ENCODE assay signal across 8 cellular contexts in genomic region chr9:132944294-132945185, GRCh38. TPM values are rescaled to one million over a fixed set of nuclear protein-coding genes. Genes with fewer than 3 reads are reported as not detected.
DNase-seq lines count a peak whose midpoint lies in the region; ATAC-seq and TF ChIP-seq lines count a peak whose summit lies in the region.

TSC1 (minus strand) TSS chr9:132944616; CDS start chr9:132928872, 15,744 bp downstream.

- peak within 1 kb of the TSS; percentile 85 for H3K27ac ChIP-seq in SU-DHL-6 (ENCODE audit: low read depth, low read length)
- peak within 1 kb of the TSS; percentile 99 for H3K27ac ChIP-seq in ovary
- peak within 1 kb of the TSS; percentile 98 for H3K27ac ChIP-seq in thymus (ENCODE audit: low read depth)

- intact Hi-C loops in Right ventricle myocardium inferior (cut with DNase I): no loop called here
- intact Hi-C loops in ovary (cut with DNase I): no loop called here

- H3K27me3 ChIP-seq in SU-DHL-6 (ENCODE audit: low read length) (no peaks in the 10 kb centered on the region), ovary (no peaks in the 10 kb centered on the region), thymus (ENCODE audit: control insufficient read depth, insufficient read depth) (no peaks in the 10 kb centered on the region)

- peak within 1 kb of the TSS; percentile 100 for H3K27ac Mint-ChIP-seq in activated naive CD8-positive, alpha-beta T cell treated with anti-CD3 and anti-CD28 coated beads, Interleukin-2, amount 10 ng/mL, durations not matched to agents 7 days and 5 days

- peaks cover 6% of the 10 kb centered on the region; the same call in 1 of the 2 replicates for H3F3A ChIP-seq in SU-DHL-6 (ENCODE audit: insufficient read depth)

- H3K4me1 Mint-ChIP-seq in activated naive CD8-positive, alpha-beta T cell treated with anti-CD3 and anti-CD28 coated beads, Interleukin-2, amount 10 ng/mL, durations not matched to agents 7 days and 5 days: peaks cover 22% of the 10 kb centered on the region

- H3K36me3 ChIP-seq in SU-DHL-6 (ENCODE audit: low read length) (no peaks in the 10 kb centered on the region), ovary (no peaks in the 10 kb centered on the region), thymus (ENCODE audit: control insufficient read depth, insufficient read depth) (no peaks in the 10 kb centered on the region)

- peak within 1 kb of the TSS; percentile 95 for H2AFZ ChIP-seq in SU-DHL-6 (ENCODE audit: low read depth, low read length, severe bottlenecking)

- H3K4me1 ChIP-seq in ovary (ENCODE audit: insufficient read depth): peaks cover 3% of the 10 kb centered on the region
- peaks cover 13% of the 10 kb centered on the region for H3K4me1 ChIP-seq in thymus (ENCODE audit: control insufficient read depth, insufficient read depth, low read length)

- no peaks in the 10 kb centered on the region for H3K9me2 ChIP-seq in SU-DHL-6 (replicated peaks; ENCODE audit: insufficient read depth, low read length)

- H3K9ac ChIP-seq in SU-DHL-6 (ENCODE audit: low read length): peak within 1 kb of the TSS; percentile 83

- ATAC-seq in HG02623 (IDR thresholded peaks at IDR 0.05; ENCODE audit: unreplicated experiment): peak; percentile 61
- peak; percentile 87 for ATAC-seq in activated naive CD8-positive, alpha-beta T cell treated with anti-CD3 and anti-CD28 coated beads, Interleukin-2, amount 10 ng/mL, durations not matched to agents 7 days and 5 days (ENCODE audit: low read depth)
- peak; percentile 94 for ATAC-seq in Right ventricle myocardium inferior

- no peaks in the 10 kb centered on the region for H3K9me3 Mint-ChIP-seq in activated naive CD8-positive, alpha-beta T cell treated with anti-CD3 and anti-CD28 coated beads, Interleukin-2, amount 10 ng/mL, durations not matched to agents 7 days and 5 days

- H3K9me3 ChIP-seq in SU-DHL-6 (ENCODE audit: insufficient read depth, low read length) (no peaks in the 10 kb centered on the region), ovary (no peaks in the 10 kb centered on the region), thymus (ENCODE audit: control insufficient read depth) (no peaks in the 10 kb centered on the region)

- POLR2A ChIA-PET in activated naive CD8-positive, alpha-beta T cell treated with anti-CD3 and anti-CD28 coated beads, Interleukin-2, amount 10 ng/mL, durations not matched to agents 7 days and 5 days (lab: Charles Lee): interaction anchor here (0.5 to 2.1 kb wide), 14 partner anchors 11 to 1496 kb away, joined by 3 to 15 read pairs (median 3); partner anchors contain the start of genes DDX31, GTF3C4, GTF3C5 and SPACA9

- peak; percentile 58 for TF ChIP-seq POLR2A in ovary (IDR thresholded peaks at IDR 0.05)

- peak; percentile 83 for DNase-seq in GF-D8 (lab: John Stamatoyannopoulos, UW)
- DNase-seq in NCI-H128 (lab: John Stamatoyannopoulos, UW; ENCODE audit: unreplicated experiment): peak; percentile 92
- peak; percentile 98 for DNase-seq in activated naive CD8-positive, alpha-beta T cell treated with anti-CD3 and anti-CD28 coated beads, Interleukin-2, amount 10 ng/mL, durations not matched to agents 7 days and 5 days
- peak; percentile 98 for DNase-seq in Right ventricle myocardium inferior (ENCODE audit: missing footprints)
- peak; percentile 97 to 99 (median 99) for DNase-seq in ovary

- peak; percentile 83 for TF ChIP-seq EP300 in ovary (IDR thresholded peaks at IDR 0.05)

- WGBS in ovary, 3 donors: 0% methylated on average over 72 of the region's 72 CpGs
- under 1% methylated on average over 72 of the region's 72 CpGs for WGBS in thymus

- H4K20me1 ChIP-seq in SU-DHL-6 (ENCODE audit: low read depth, low read length): no peaks in the 10 kb centered on the region

- TF ChIP-seq CTCF in SU-DHL-6 (IDR thresholded peaks at IDR 0.05; ENCODE audit: insufficient read depth, low read length, poor library complexity, severe bottlenecking) (no peak), ovary (IDR thresholded peaks at IDR 0.05) (no peak)

- H3K36me3 Mint-ChIP-seq in activated naive CD8-positive, alpha-beta T cell treated with anti-CD3 and anti-CD28 coated beads, Interleukin-2, amount 10 ng/mL, durations not matched to agents 7 days and 5 days: no peaks in the 10 kb centered on the region

- no peaks in the 10 kb centered on the region for H3K27me3 Mint-ChIP-seq in activated naive CD8-positive, alpha-beta T cell treated with anti-CD3 and anti-CD28 coated beads, Interleukin-2, amount 10 ng/mL, durations not matched to agents 7 days and 5 days

- peak within 1 kb of the TSS; percentile 88 for H3K4me2 ChIP-seq in SU-DHL-6 (ENCODE audit: low read depth, low read length, poor library complexity, severe bottlenecking)

- peaks cover 18% of the 10 kb centered on the region for H3K79me2 ChIP-seq in SU-DHL-6 (ENCODE audit: insufficient read depth, low read length)

- peak within 1 kb of the TSS; percentile 92 for H3K4me3 ChIP-seq in SU-DHL-6 (ENCODE audit: insufficient read depth, low read length, poor library complexity, severe bottlenecking)
- peak within 1 kb of the TSS; percentile 98 for H3K4me3 ChIP-seq in ovary
- H3K4me3 ChIP-seq in thymus (ENCODE audit: low read length): peak within 1 kb of the TSS; percentile 96

- peak within 1 kb of the TSS; percentile 89 for H3K4me3 Mint-ChIP-seq in activated naive CD8-positive, alpha-beta T cell treated with anti-CD3 and anti-CD28 coated beads, Interleukin-2, amount 10 ng/mL, durations not matched to agents 7 days and 5 days

RNA-seq across cellular contexts. Expression of gene TSC1, which starts in this region (rescaled TPM):
- 10 to 100 TPM; 38.5 to 43.0 TPM for total RNA-seq in activated naive CD8-positive, alpha-beta T cell treated with anti-CD3 and anti-CD28 coated beads, Interleukin-2, amount 10 ng/mL, durations not matched to agents 7 days and 5 days
- 42.6 TPM for total RNA-seq in Right ventricle myocardium inferior
- total RNA-seq in ovary: 10 to 100 TPM; 24.4 to 49.1 (median 42.0) TPM
- 10 to 100 TPM; 18.9 to 32.9 TPM for polyA plus RNA-seq in ovary
- polyA plus RNA-seq in thymus: 18.7 TPM

Comparison
In these comparisons a context has a peak if more than half of its experiments do, and no peak if none do; other contexts are left out.
1. Peak in every context shown above with its lines: DNase-seq, ATAC-seq, H3K4me3 ChIP-seq and H3K27ac ChIP-seq.